8 cellular contexts compared by ENCODE assay signal in the genomic region with DNA sequence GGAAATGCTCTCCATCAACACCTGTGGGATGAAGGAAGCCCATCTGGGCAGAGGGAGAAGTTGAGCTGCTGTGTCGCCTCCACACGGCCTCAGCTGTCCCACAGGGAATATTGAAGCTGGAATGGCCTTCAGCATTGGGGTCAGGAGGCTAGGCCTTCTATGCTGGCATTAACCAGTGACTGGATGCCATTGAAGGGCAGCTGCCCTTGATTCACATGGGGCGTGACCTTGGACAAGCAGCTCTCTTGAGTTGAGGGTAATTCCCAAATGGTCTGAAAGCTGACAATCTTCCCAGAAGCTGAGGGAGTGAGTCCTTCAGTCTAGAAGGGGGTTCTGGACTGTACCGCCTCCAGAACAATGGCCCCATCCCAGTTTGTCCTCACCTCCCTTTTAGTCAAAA. TPM values are rescaled to one million over a fixed set of nuclear protein-coding genes. Genes with fewer than 3 reads are reported as not detected.
DNase-seq lines count a peak whose midpoint lies in the region; ATAC-seq, FAIRE-seq and TF ChIP-seq lines count a peak whose summit lies in the region.

No MANE protein-coding gene starts in this region.

- no peak for FAIRE-seq in GM12892 (lab: Jason Lieb, UNC)

- DNase-seq in activated CD8-positive, alpha-beta memory T cell treated with anti-CD3 and anti-CD28 coated beads, Interleukin-2, amount 10 ng/mL, durations not matched to agents 7 days and 5 days, result no peak
- DNase-seq in activated CD8-positive, alpha-beta memory T cell treated with anti-CD3 and anti-CD28 coated beads, Interleukin-2, amount 50 U/mL, for 4 hours, result no peak
- DNase-seq in right lobe of liver (no peak), suprapubic skin (ENCODE audit: low spot score in 2 of 2) (no peak), GM12892 (ENCODE audit: insufficient read length) (no peak), NCI-H774 (lab: John Stamatoyannopoulos, UW) (no peak), BE2C (no peak)

- H3K4me1 ChIP-seq in right lobe of liver (peaks cover 0 to 50% (median 17%) of the 10 kb centered on the region in 4 donors), suprapubic skin (peaks cover 92% of the 10 kb centered on the region), BE2C (peaks cover 14% of the 10 kb centered on the region)

- no peak for TF ChIP-seq EP300 in suprapubic skin (IDR thresholded peaks at IDR 0.05)

- 40% methylated on average over 3 of the region's 4 CpGs for WGBS in right lobe of liver (ENCODE audit: insufficient coverage, low coverage, low lambda C conversion rate, missing lambda C conversion rate)
- WGBS in suprapubic skin, result 67% methylated on average over 3 of the region's 4 CpGs

- H3K4me1 Mint-ChIP-seq in activated CD8-positive, alpha-beta memory T cell treated with anti-CD3 and anti-CD28 coated beads, Interleukin-2, amount 10 ng/mL, durations not matched to agents 7 days and 5 days, result peaks cover 68% of the 10 kb centered on the region
- H3K4me1 Mint-ChIP-seq in activated T-helper 17 cell treated with anti-CD3 and anti-CD28 coated beads, Interleukin-2, amount 50 U/mL, for 72 hours, result peaks cover 24% of the 10 kb centered on the region

- no peak for ATAC-seq in activated CD8-positive, alpha-beta memory T cell treated with anti-CD3 and anti-CD28 coated beads, Interleukin-2, amount 10 ng/mL, durations not matched to agents 7 days and 5 days
- ATAC-seq in activated T-helper 17 cell treated with anti-CD3 and anti-CD28 coated beads, Interleukin-2, amount 50 U/mL, for 72 hours (replicated peaks), result no peak
- peak in 1 of 4 donors; percentile 8 for ATAC-seq in right lobe of liver

- H3K27ac ChIP-seq in right lobe of liver, result peak overlapping the region; percentile 81 to 98 (median 92)
- peak overlapping the region; percentile 93 for H3K27ac ChIP-seq in suprapubic skin

- peak overlapping the region; percentile 94 for H3K27ac Mint-ChIP-seq in activated CD8-positive, alpha-beta memory T cell treated with anti-CD3 and anti-CD28 coated beads, Interleukin-2, amount 10 ng/mL, durations not matched to agents 7 days and 5 days
- peak overlapping the region; percentile 94 for H3K27ac Mint-ChIP-seq in activated T-helper 17 cell treated with anti-CD3 and anti-CD28 coated beads, Interleukin-2, amount 50 U/mL, for 72 hours

- H3K36me3 Mint-ChIP-seq in activated CD8-positive, alpha-beta memory T cell treated with anti-CD3 and anti-CD28 coated beads, Interleukin-2, amount 10 ng/mL, durations not matched to agents 7 days and 5 days, result peaks cover 62% of the 10 kb centered on the region
- H3K36me3 Mint-ChIP-seq in activated T-helper 17 cell treated with anti-CD3 and anti-CD28 coated beads, Interleukin-2, amount 50 U/mL, for 72 hours (ENCODE audit: low read depth), result peaks cover 98% of the 10 kb centered on the region

- H3K9me3 Mint-ChIP-seq in activated CD8-positive, alpha-beta memory T cell treated with anti-CD3 and anti-CD28 coated beads, Interleukin-2, amount 10 ng/mL, durations not matched to agents 7 days and 5 days (ENCODE audit: low read depth), result no peaks in the 10 kb centered on the region
- H3K9me3 Mint-ChIP-seq in activated T-helper 17 cell treated with anti-CD3 and anti-CD28 coated beads, Interleukin-2, amount 50 U/mL, for 72 hours, result no peaks in the 10 kb centered on the region

- H3K4me3 Mint-ChIP-seq in activated CD8-positive, alpha-beta memory T cell treated with anti-CD3 and anti-CD28 coated beads, Interleukin-2, amount 10 ng/mL, durations not matched to agents 7 days and 5 days, result peak overlapping the region; percentile 88
- peak overlapping the region; percentile 99 for H3K4me3 Mint-ChIP-seq in activated T-helper 17 cell treated with anti-CD3 and anti-CD28 coated beads, Interleukin-2, amount 50 U/mL, for 72 hours

- H3K4me3 ChIP-seq in right lobe of liver (peak overlapping the region in 2 of 3 donors; percentile 55 to 72), suprapubic skin (peak overlapping the region; percentile 49), BE2C (ENCODE audit: low read depth, low read length) (no peak overlapping the region)

- intact Hi-C loops in right lobe of liver (cut with DNase I), result loop anchor here in 1 of 2 donors (10.0 kb wide), 1 partner anchor 70 kb away; no protein-coding TSS in a partner anchor

- TF ChIP-seq CTCF in right lobe of liver (IDR thresholded peaks at IDR 0.05) (no peak), suprapubic skin (IDR thresholded peaks at IDR 0.05) (no peak), BE2C (IDR thresholded peaks at IDR 0.05; ENCODE audit: low read depth, low read length) (no peak)

- TF ChIP-seq POLR2A in right lobe of liver (IDR thresholded peaks at IDR 0.05), result no peak
- no peak for TF ChIP-seq POLR2A in suprapubic skin (IDR thresholded peaks at IDR 0.05)
- no peak for TF ChIP-seq POLR2A in GM12892 (IDR thresholded peaks at IDR 0.05; ENCODE audit: low read depth, low read length)

- H3K27me3 ChIP-seq in right lobe of liver, result no peaks in the 10 kb centered on the region
- no peaks in the 10 kb centered on the region for H3K27me3 ChIP-seq in suprapubic skin
- H3K27me3 ChIP-seq in BE2C, result no peaks in the 10 kb centered on the region

- CTCF ChIA-PET in activated CD8-positive, alpha-beta memory T cell treated with anti-CD3 and anti-CD28 coated beads, Interleukin-2, amount 10 ng/mL, durations not matched to agents 7 days and 5 days (lab: Charles Lee), result interaction anchor here (1.3 to 3.5 kb wide), 3 partner anchors 11 to 31 kb away, joined by 10 to 25 read pairs (median 21); no protein-coding TSS in a partner anchor

- no peaks in the 10 kb centered on the region for H3K9me3 ChIP-seq in right lobe of liver
- no peaks in the 10 kb centered on the region for H3K9me3 ChIP-seq in suprapubic skin
- H3K9me3 ChIP-seq in BE2C, result no peaks in the 10 kb centered on the region

- peaks cover 0 to 53% (median 25%) of the 10 kb centered on the region in 4 donors for H3K36me3 ChIP-seq in right lobe of liver
- H3K36me3 ChIP-seq in suprapubic skin, result peaks cover 41% of the 10 kb centered on the region
- no peaks in the 10 kb centered on the region; the same call in none of the 2 replicates for H3K36me3 ChIP-seq in BE2C

- no peaks in the 10 kb centered on the region for H3K27me3 Mint-ChIP-seq in activated CD8-positive, alpha-beta memory T cell treated with anti-CD3 and anti-CD28 coated beads, Interleukin-2, amount 10 ng/mL, durations not matched to agents 7 days and 5 days
- no peaks in the 10 kb centered on the region for H3K27me3 Mint-ChIP-seq in activated T-helper 17 cell treated with anti-CD3 and anti-CD28 coated beads, Interleukin-2, amount 50 U/mL, for 72 hours

RNA-seq across cellular contexts. Expression of gene BCL3, which starts 6.7 kb away (rescaled TPM):
- 10 to 100 TPM; 56.3 to 60.3 TPM for total RNA-seq in activated CD8-positive, alpha-beta memory T cell treated with anti-CD3 and anti-CD28 coated beads, Interleukin-2, amount 10 ng/mL, durations not matched to agents 7 days and 5 days
- 10 to 100 TPM; 79.0 to 86.3 TPM for total RNA-seq in activated T-helper 17 cell treated with anti-CD3 and anti-CD28 coated beads, Interleukin-2, amount 50 U/mL, for 72 hours
- total RNA-seq in right lobe of liver, result 10 to 100 TPM; 24.1 to 95.6 (median 31.3) TPM
- 10 to 100 TPM; 13.9 to 29.1 (median 17.9) TPM for total RNA-seq in suprapubic skin
- 3.3 TPM for polyA plus RNA-seq in GM12892 (2012; ENCODE audit: missing spikeins)
- polyA plus RNA-seq in BE2C (2012; ENCODE audit: insufficient read depth, insufficient read length, low read depth), result 14.5 TPM

RNA-seq across cellular contexts. Expression of gene CBLC, which starts 22.5 kb away (rescaled TPM):
- total RNA-seq in activated CD8-positive, alpha-beta memory T cell treated with anti-CD3 and anti-CD28 coated beads, Interleukin-2, amount 10 ng/mL, durations not matched to agents 7 days and 5 days, result not detected
- not detected for total RNA-seq in activated T-helper 17 cell treated with anti-CD3 and anti-CD28 coated beads, Interleukin-2, amount 50 U/mL, for 72 hours
- total RNA-seq in right lobe of liver (10 to 100 TPM in 5 of 6 experiments, 1 to 10 TPM in 1; 9.8 to 19.4 (median 15.6) TPM), suprapubic skin (10 to 100 TPM; 60.4 to 94.4 (median 65.7) TPM)
- not detected for polyA plus RNA-seq in GM12892 (2012; ENCODE audit: missing spikeins)
- not detected for polyA plus RNA-seq in BE2C (2012; ENCODE audit: insufficient read depth, insufficient read length, low read depth)

RNA-seq across cellular contexts. Expression of gene BCAM, which starts 53.7 kb away (rescaled TPM):
- total RNA-seq in activated CD8-positive, alpha-beta memory T cell treated with anti-CD3 and anti-CD28 coated beads, Interleukin-2, amount 10 ng/mL, durations not matched to agents 7 days and 5 days, result not detected
- not detected for total RNA-seq in activated T-helper 17 cell treated with anti-CD3 and anti-CD28 coated beads, Interleukin-2, amount 50 U/mL, for 72 hours
- total RNA-seq in right lobe of liver, result 10 to 100 TPM; 26.5 to 48.3 (median 32.7) TPM
- total RNA-seq in suprapubic skin, result 10 to 100 TPM; 27.4 to 67.5 (median 50.8) TPM
- polyA plus RNA-seq in GM12892 (2012; ENCODE audit: missing spikeins), result not detected
- polyA plus RNA-seq in BE2C (2012; ENCODE audit: insufficient read depth, insufficient read length, low read depth), result 7.3 TPM

RNA-seq across cellular contexts. Expression of gene CEACAM16, which starts 56.3 kb away (rescaled TPM):
- not detected for total RNA-seq in activated CD8-positive, alpha-beta memory T cell treated with anti-CD3 and anti-CD28 coated beads, Interleukin-2, amount 10 ng/mL, durations not matched to agents 7 days and 5 days
- total RNA-seq in activated T-helper 17 cell treated with anti-CD3 and anti-CD28 coated beads, Interleukin-2, amount 50 U/mL, for 72 hours, result not detected
- total RNA-seq in right lobe of liver (not detected), suprapubic skin (not detected)
- polyA plus RNA-seq in GM12892 (2012; ENCODE audit: missing spikeins), result not detected
- polyA plus RNA-seq in BE2C (2012; ENCODE audit: insufficient read depth, insufficient read length, low read depth), result 0.28 TPM

Comparison
In these comparisons a context has a peak if more than half of its experiments do, and no peak if none do; other contexts are left out.
1. RNA of gene CBLC, which starts 22.5 kb away (total RNA-seq): 60.4 to 94.4 TPM in suprapubic skin and 9.8 to 19.4 TPM in right lobe of liver; not detected in activated T-helper 17 cell treated with anti-CD3 and anti-CD28 coated beads, Interleukin-2, amount 50 U/mL, for 72 hours and not detected in activated CD8-positive, alpha-beta memory T cell treated with anti-CD3 and anti-CD28 coated beads, Interleukin-2, amount 10 ng/mL, durations not matched to agents 7 days and 5 days; every median in the first group is over 10 times any median in the second.
2. RNA of gene BCAM, which starts 53.7 kb away (total RNA-seq): 27.4 to 67.5 TPM in suprapubic skin and 26.5 to 48.3 TPM in right lobe of liver; not detected in activated CD8-positive, alpha-beta memory T cell treated with anti-CD3 and anti-CD28 coated beads, Interleukin-2, amount 10 ng/mL, durations not matched to agents 7 days and 5 days and not detected in activated T-helper 17 cell treated with anti-CD3 and anti-CD28 coated beads, Interleukin-2, amount 50 U/mL, for 72 hours; every median in the first group is over 10 times any median in the second.